8 cellular contexts compared by ENCODE assay signal in genomic region chrX:49627030-49627777, GRCh38. TPM values are rescaled to one million over a fixed set of nuclear protein-coding genes. Genes with fewer than 3 reads are reported as not detected.
DNase-seq lines count a peak whose midpoint lies in the region; ATAC-seq and TF ChIP-seq lines count a peak whose summit lies in the region.

No MANE protein-coding gene starts in this region.

- H3K4me3 ChIP-seq in left ventricle myocardium inferior (peak overlapping the region; percentile 38), thymus (ENCODE audit: low read length) (peak overlapping the region; percentile 30)

- no peaks in the 10 kb centered on the region for H3K36me3 Mint-ChIP-seq in T-cell
- no peaks in the 10 kb centered on the region for H3K36me3 Mint-ChIP-seq in HFFc6 (ENCODE audit: low read depth)

- intact Hi-C loops in left ventricle myocardium inferior (cut with micrococcal nuclease) (no loop called here), Right ventricle myocardium superior (cut with DNase I) (no loop called here)

- H3K4me1 Mint-ChIP-seq in T-cell (peaks cover 0 to 6% (median 2%) of the 10 kb centered on the region in 3 donors), HFFc6 (ENCODE audit: low read depth) (no peaks in the 10 kb centered on the region)

- CTCF ChIA-PET in T-cell (lab: Charles Lee): no interaction called here

- no peak for TF ChIP-seq CTCF in left ventricle myocardium inferior (IDR thresholded peaks at IDR 0.05; ENCODE audit: borderline replicate concordance)
- TF ChIP-seq CTCF in HFFc6 (IDR thresholded peaks at IDR 0.05): no peak

- H3K9me3 ChIP-seq in left ventricle myocardium inferior (replicated peaks) (peaks cover 6% of the 10 kb centered on the region), thymus (ENCODE audit: control insufficient read depth) (no peaks in the 10 kb centered on the region)

- H3K36me3 ChIP-seq in left ventricle myocardium inferior (no peaks in the 10 kb centered on the region), thymus (ENCODE audit: control insufficient read depth, insufficient read depth) (no peaks in the 10 kb centered on the region)

- H3K27ac ChIP-seq in left ventricle myocardium inferior (replicated peaks): no peak overlapping the region
- H3K27ac ChIP-seq in thymus (ENCODE audit: low read depth): no peak overlapping the region

- 32% methylated on average over 36 of the region's 36 CpGs for WGBS in thymus

- DNase-seq in left ventricle myocardium inferior: peak; percentile 12
- DNase-seq in Right ventricle myocardium superior: no peak
- peak in 30 of 34 experiments; percentile 1 to 62 (median 17) for DNase-seq in T-cell
- peak; percentile 0 for DNase-seq in fibroblast of the conjunctiva (ENCODE audit: low read depth)
- no peak for DNase-seq in HFFc6
- no peak for DNase-seq in SKM-1 treated with dmso at 0.1 percent for 144 hours (lab: John Stamatoyannopoulos, UW; ENCODE audit: unreplicated experiment)

- peaks cover 0 to 5% (median 2%) of the 10 kb centered on the region in 3 donors for H3K9me3 Mint-ChIP-seq in T-cell
- H3K9me3 Mint-ChIP-seq in HFFc6: no peaks in the 10 kb centered on the region; the same call in 1 of the 2 replicates

- H3K27ac Mint-ChIP-seq in T-cell (no peak overlapping the region), HFFc6 (no peak overlapping the region)

- peak overlapping the region; percentile 61 to 71 (median 68) for H3K4me3 Mint-ChIP-seq in T-cell
- no peak overlapping the region for H3K4me3 Mint-ChIP-seq in HFFc6

- POLR2A ChIA-PET in T-cell (lab: Charles Lee): no interaction called here

- ATAC-seq in Right ventricle myocardium superior (ENCODE audit: poor library complexity): no peak
- peak in 2 of 4 experiments; percentile 70 to 90 for ATAC-seq in T-cell (replicated peaks in 1 of 4)
- ATAC-seq in activated CD4-positive, CD25-positive, alpha-beta regulatory T cell treated with anti-CD3 and anti-CD28 coated beads, Interleukin-2, amount 50 U/mL, for 24 hours: no peak

- H3K4me1 ChIP-seq in left ventricle myocardium inferior (no peaks in the 10 kb centered on the region), thymus (ENCODE audit: control insufficient read depth, insufficient read depth, low read length) (no peaks in the 10 kb centered on the region)

- H3K27me3 Mint-ChIP-seq in T-cell: peaks cover 8 to 12% of the 10 kb centered on the region in 2 donors
- no peaks in the 10 kb centered on the region for H3K27me3 Mint-ChIP-seq in HFFc6 (ENCODE audit: insufficient read depth)

- H3K27me3 ChIP-seq in left ventricle myocardium inferior (ENCODE audit: low read depth) (no peaks in the 10 kb centered on the region), thymus (ENCODE audit: control insufficient read depth, insufficient read depth) (no peaks in the 10 kb centered on the region)

RNA-seq across cellular contexts. Expression of gene GAGE1, which starts 28.4 kb away (rescaled TPM):
- total RNA-seq in left ventricle myocardium inferior (not detected), Right ventricle myocardium superior (not detected), T-cell (under 1 TPM in 2 of 5 donors, not detected in 3; 0.54 to 0.72 TPM)
- polyA plus RNA-seq in thymus: not detected
- not detected for total RNA-seq in HFFc6 (2021; fragmentation: NEBNext Ultra II Directional; extraction: Animal tissue kit (Norgen Biotek cat#: 25700))

RNA-seq across cellular contexts. Expression of gene GAGE2A, which starts 37.9 kb away (rescaled TPM):
- not detected for total RNA-seq in left ventricle myocardium inferior
- not detected for total RNA-seq in Right ventricle myocardium superior
- total RNA-seq in T-cell: not detected
- polyA plus RNA-seq in thymus: 0.14 TPM
- not detected for total RNA-seq in HFFc6 (2021; fragmentation: NEBNext Ultra II Directional; extraction: Animal tissue kit (Norgen Biotek cat#: 25700))

RNA-seq across cellular contexts. Expression of gene GAGE12H, which starts 47.5 kb away (rescaled TPM):
- total RNA-seq in left ventricle myocardium inferior (not detected), Right ventricle myocardium superior (not detected), T-cell (not detected)
- polyA plus RNA-seq in thymus: not detected
- total RNA-seq in HFFc6 (2021; fragmentation: NEBNext Ultra II Directional; extraction: Animal tissue kit (Norgen Biotek cat#: 25700)): not detected

RNA-seq across cellular contexts. Expression of gene GAGE12G, which starts 57.0 kb away (rescaled TPM):
- total RNA-seq in left ventricle myocardium inferior (not detected), Right ventricle myocardium superior (not detected), T-cell (under 1 TPM in 2 of 5 donors, not detected in 3; 0.63 to 0.64 TPM)
- not detected for polyA plus RNA-seq in thymus
- total RNA-seq in HFFc6 (2021; fragmentation: NEBNext Ultra II Directional; extraction: Animal tissue kit (Norgen Biotek cat#: 25700)): not detected

Comparison
In these comparisons a context has a peak if more than half of its experiments do, and no peak if none do; other contexts are left out.
1. DNase-seq: peak in left ventricle myocardium inferior (single experiment), T-cell (30 of 34) and fibroblast of the conjunctiva (single experiment); none in Right ventricle myocardium superior (single experiment), HFFc6 (single experiment) and SKM-1 treated with dmso at 0.1 percent for 144 hours (single experiment).